ENCODE assay signal across 21 cellular contexts in the genomic region with DNA sequence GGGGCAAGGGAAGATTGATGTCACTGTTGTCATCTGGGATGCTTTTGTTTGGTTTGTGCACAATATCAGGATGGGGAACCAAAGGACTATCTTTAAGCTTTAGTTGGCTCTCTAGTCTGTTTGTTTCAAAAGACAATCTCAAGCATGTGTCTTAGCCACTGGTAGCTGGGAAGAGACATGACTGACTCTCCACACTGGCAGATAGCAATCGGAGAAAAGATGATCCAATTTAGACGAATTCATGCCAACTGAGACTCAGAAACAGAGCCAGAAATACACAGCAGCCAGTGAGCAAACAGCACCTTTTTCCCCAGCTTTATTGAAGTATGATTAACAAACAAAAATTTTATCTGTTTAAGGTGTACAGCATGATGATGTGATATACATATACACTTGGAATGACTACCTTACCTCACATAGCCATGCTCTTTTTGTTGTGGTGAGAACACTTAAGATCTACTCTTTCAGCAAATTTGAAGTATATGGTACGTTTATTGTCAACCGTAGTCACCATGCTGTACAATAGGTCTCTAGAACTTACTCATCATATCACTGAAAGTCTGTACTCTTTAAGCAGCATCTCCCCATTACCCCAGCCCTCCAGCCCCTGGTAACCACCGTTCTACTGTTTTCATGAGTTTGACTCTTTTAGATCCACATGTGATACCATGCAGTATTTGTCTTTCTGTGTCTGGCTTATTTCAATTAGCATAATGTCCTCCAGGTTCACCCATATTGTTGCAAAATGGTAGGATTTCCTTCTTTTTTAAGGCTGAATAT. TPM values are rescaled to one million over a fixed set of nuclear protein-coding genes. Genes with fewer than 3 reads are reported as not detected.
DNase-seq lines count a peak whose midpoint lies in the region; ATAC-seq, FAIRE-seq and TF ChIP-seq lines count a peak whose summit lies in the region.
"Had no signal": no experiment of that assay in that cellular context is flagged by ENCODE, and none has a peak within 500 bp of the region (broad histone marks: within the 10 kb centered on the region; RNA-seq: fewer than 3 reads in every experiment).

No MANE protein-coding gene starts in this region.

- no peak overlapping the region for H3K27ac Mint-ChIP-seq in activated CD4-positive, alpha-beta memory T cell treated with anti-CD3 and anti-CD28 coated beads for 36 hours
- H3K27ac Mint-ChIP-seq in activated CD4-positive, alpha-beta memory T cell treated with anti-CD3 and anti-CD28 coated beads, Interleukin-2, amount 10 ng/mL, durations not matched to agents 7 days and 5 days, result no peak overlapping the region
- H3K27ac Mint-ChIP-seq in CD4-positive, CD25-positive, alpha-beta regulatory T cell, result no peak overlapping the region
- no peak overlapping the region for H3K27ac Mint-ChIP-seq in T-cell
- H3K27ac Mint-ChIP-seq: CD14-positive monocyte; stimulated activated naive CD8-positive, alpha-beta T cell treated with anti-CD3 and anti-CD28 coated beads, Interleukin-15, Interleukin-2, amounts not matched to agents 100 ng/mL and 50 ng/mL, for 24 hours had no signal

- H3K9me3 ChIP-seq in CD4-positive, CD25-positive, alpha-beta regulatory T cell (ENCODE audit: control insufficient read depth in 2 of 2, low read length in 2 of 2), result no peaks in the 10 kb centered on the region
- H3K9me3 ChIP-seq: ovary, vagina had no signal

- H3K36me3 ChIP-seq in CD4-positive, CD25-positive, alpha-beta regulatory T cell (ENCODE audit: control insufficient read depth, insufficient read depth, low read length), result peaks cover 27% of the 10 kb centered on the region
- H3K36me3 ChIP-seq: cardiac muscle cell, ovary had no signal

- peaks cover 13% of the 10 kb centered on the region for H3K4me1 Mint-ChIP-seq in activated CD4-positive, alpha-beta memory T cell treated with anti-CD3 and anti-CD28 coated beads for 36 hours (ENCODE audit: low read depth)
- peaks cover 26% of the 10 kb centered on the region for H3K4me1 Mint-ChIP-seq in activated CD4-positive, alpha-beta memory T cell treated with anti-CD3 and anti-CD28 coated beads, Interleukin-2, amount 10 ng/mL, durations not matched to agents 7 days and 5 days
- peaks cover 22 to 40% (median 29%) of the 10 kb centered on the region in 4 donors for H3K4me1 Mint-ChIP-seq in CD4-positive, CD25-positive, alpha-beta regulatory T cell
- peaks cover 10 to 39% (median 16%) of the 10 kb centered on the region in 3 donors for H3K4me1 Mint-ChIP-seq in T-cell

- no peaks in the 10 kb centered on the region for H3K27me3 ChIP-seq in CD4-positive, CD25-positive, alpha-beta regulatory T cell (ENCODE audit: control insufficient read depth, insufficient read depth, low read length)
- H3K27me3 ChIP-seq: cardiac muscle cell, ovary, vagina had no signal

- H3K27ac ChIP-seq in CD4-positive, CD25-positive, alpha-beta regulatory T cell (ENCODE audit: insufficient read depth, low read length, poor library complexity, severe bottlenecking), result peak overlapping the region; percentile 39
- H3K27ac ChIP-seq: cardiac muscle cell, ovary, vagina had no signal

- peaks cover 44% of the 10 kb centered on the region for H3K4me1 ChIP-seq in CD4-positive, CD25-positive, alpha-beta regulatory T cell (ENCODE audit: control insufficient read depth, insufficient read depth, low read length, poor library complexity, severe bottlenecking)

- H3K4me3 ChIP-seq in CD4-positive, CD25-positive, alpha-beta regulatory T cell (ENCODE audit: low read depth, low read length), result peak overlapping the region; percentile 57
- H3K4me3 ChIP-seq: cardiac muscle cell, ovary, vagina had no signal

- H3K27me3 Mint-ChIP-seq in activated CD4-positive, alpha-beta memory T cell treated with anti-CD3 and anti-CD28 coated beads for 36 hours, result no peaks in the 10 kb centered on the region
- no peaks in the 10 kb centered on the region for H3K27me3 Mint-ChIP-seq in activated CD4-positive, alpha-beta memory T cell treated with anti-CD3 and anti-CD28 coated beads, Interleukin-2, amount 10 ng/mL, durations not matched to agents 7 days and 5 days
- H3K27me3 Mint-ChIP-seq in CD4-positive, CD25-positive, alpha-beta regulatory T cell, result no peaks in the 10 kb centered on the region
- no peaks in the 10 kb centered on the region for H3K27me3 Mint-ChIP-seq in T-cell
- H3K27me3 Mint-ChIP-seq: naive thymus-derived CD4-positive, alpha-beta T cell; stimulated activated naive CD8-positive, alpha-beta T cell treated with anti-CD3 and anti-CD28 coated beads, Interleukin-15, Interleukin-2, amounts not matched to agents 100 ng/mL and 50 ng/mL, for 24 hours had no signal

- intact Hi-C loops in activated CD4-positive, alpha-beta memory T cell treated with anti-CD3 and anti-CD28 coated beads for 36 hours (cut with micrococcal nuclease), result loop anchor here (2.0 to 5.0 kb wide), 2 partner anchors 19 to 145 kb away; no protein-coding TSS in a partner anchor

- TF ChIP-seq POLR2A in GM12892 (IDR thresholded peaks at IDR 0.05; ENCODE audit: low read depth, low read length), result no peak

- FAIRE-seq in GM12892 (lab: Jason Lieb, UNC), result no peak

- H3K4me3 Mint-ChIP-seq in activated CD4-positive, alpha-beta memory T cell treated with anti-CD3 and anti-CD28 coated beads for 36 hours, result no peak overlapping the region
- H3K4me3 Mint-ChIP-seq in activated CD4-positive, alpha-beta memory T cell treated with anti-CD3 and anti-CD28 coated beads, Interleukin-2, amount 10 ng/mL, durations not matched to agents 7 days and 5 days, result no peak overlapping the region
- H3K4me3 Mint-ChIP-seq in CD4-positive, CD25-positive, alpha-beta regulatory T cell, result no peak overlapping the region
- H3K4me3 Mint-ChIP-seq in T-cell, result no peak overlapping the region
- H3K4me3 Mint-ChIP-seq: CD14-positive monocyte; naive thymus-derived CD4-positive, alpha-beta T cell; stimulated activated naive CD8-positive, alpha-beta T cell treated with anti-CD3 and anti-CD28 coated beads, Interleukin-15, Interleukin-2, amounts not matched to agents 100 ng/mL and 50 ng/mL, for 24 hours had no signal

- ATAC-seq in CD4-positive, CD25-positive, alpha-beta regulatory T cell (ENCODE audit: low read depth in 2 of 2), result peak; percentile 46 to 66
- ATAC-seq in T-cell (replicated peaks in 1 of 4) (peak in 3 of 4 experiments; percentile 13 to 38 (median 35)), left lobe of liver (peak; percentile 37), HG03457 (IDR thresholded peaks at IDR 0.05; ENCODE audit: unreplicated experiment) (no peak)
- ATAC-seq: naive thymus-derived CD4-positive, alpha-beta T cell; sciatic nerve had no signal

- DNase-seq in activated CD4-positive, alpha-beta memory T cell treated with anti-CD3 and anti-CD28 coated beads for 36 hours, result peak; percentile 74
- DNase-seq in activated CD4-positive, alpha-beta memory T cell treated with anti-CD3 and anti-CD28 coated beads, Interleukin-2, amount 10 ng/mL, durations not matched to agents 7 days and 5 days, result no peak
- peak in 1 of 3 donors; percentile 61 for DNase-seq in CD4-positive, CD25-positive, alpha-beta regulatory T cell
- no peak for DNase-seq in T-cell
- DNase-seq in left lobe of liver (ENCODE audit: low spot score), result no peak
- no peak for DNase-seq in NCI-H2227 (lab: John Stamatoyannopoulos, UW; ENCODE audit: unreplicated experiment)
- no peak for DNase-seq in GM12892 (ENCODE audit: insufficient read length)
- DNase-seq: activated CD8-positive, alpha-beta memory T cell treated with anti-CD3 and anti-CD28 coated beads for 24 hours; DMS79 treated with DMSO at 0.1 percent for 48 hours; effector CD4-positive, alpha-beta T cell; islet precursor cell; naive thymus-derived CD4-positive, alpha-beta T cell; NCI-H1417; NCI-H69; ovary had no signal

- H3K36me3 Mint-ChIP-seq in activated CD4-positive, alpha-beta memory T cell treated with anti-CD3 and anti-CD28 coated beads for 36 hours, result peaks cover 22% of the 10 kb centered on the region
- H3K36me3 Mint-ChIP-seq in activated CD4-positive, alpha-beta memory T cell treated with anti-CD3 and anti-CD28 coated beads, Interleukin-2, amount 10 ng/mL, durations not matched to agents 7 days and 5 days (ENCODE audit: low read depth), result peaks cover 24% of the 10 kb centered on the region
- H3K36me3 Mint-ChIP-seq in CD4-positive, CD25-positive, alpha-beta regulatory T cell, result peaks cover 19% of the 10 kb centered on the region
- peaks cover 45% of the 10 kb centered on the region for H3K36me3 Mint-ChIP-seq in T-cell
- H3K36me3 Mint-ChIP-seq: CD14-positive monocyte had no signal

- CTCF ChIA-PET in activated CD4-positive, alpha-beta memory T cell treated with anti-CD3 and anti-CD28 coated beads for 36 hours (lab: Charles Lee), result interaction anchor here (1.2 kb wide), 1 partner anchor 225 kb away, joined by 4 read pairs; no protein-coding TSS in a partner anchor
- CTCF ChIA-PET in activated CD4-positive, alpha-beta memory T cell treated with anti-CD3 and anti-CD28 coated beads, Interleukin-2, amount 10 ng/mL, durations not matched to agents 7 days and 5 days (lab: Charles Lee), result no interaction called here
- CTCF ChIA-PET in T-cell (lab: Charles Lee), result no interaction called here

- H3K9me3 Mint-ChIP-seq in activated CD4-positive, alpha-beta memory T cell treated with anti-CD3 and anti-CD28 coated beads for 36 hours, result no peaks in the 10 kb centered on the region
- no peaks in the 10 kb centered on the region for H3K9me3 Mint-ChIP-seq in activated CD4-positive, alpha-beta memory T cell treated with anti-CD3 and anti-CD28 coated beads, Interleukin-2, amount 10 ng/mL, durations not matched to agents 7 days and 5 days
- H3K9me3 Mint-ChIP-seq in CD4-positive, CD25-positive, alpha-beta regulatory T cell, result no peaks in the 10 kb centered on the region
- H3K9me3 Mint-ChIP-seq in T-cell, result no peaks in the 10 kb centered on the region
- H3K9me3 Mint-ChIP-seq: CD14-positive monocyte; stimulated activated naive CD8-positive, alpha-beta T cell treated with anti-CD3 and anti-CD28 coated beads, Interleukin-15, Interleukin-2, amounts not matched to agents 100 ng/mL and 50 ng/mL, for 24 hours had no signal

- POLR2A ChIA-PET in activated CD4-positive, alpha-beta memory T cell treated with anti-CD3 and anti-CD28 coated beads for 36 hours (lab: Charles Lee), result interaction anchor here (0.8 to 1.3 kb wide), 7 partner anchors 9 to 154 kb away, joined by 3 to 5 read pairs (median 4); a partner anchor contains a TSS
- POLR2A ChIA-PET in activated CD4-positive, alpha-beta memory T cell treated with anti-CD3 and anti-CD28 coated beads, Interleukin-2, amount 10 ng/mL, durations not matched to agents 7 days and 5 days (lab: Charles Lee), result interaction anchor here (0.8 to 1.4 kb wide), 3 partner anchors 9 to 51 kb away, joined by 3 read pairs; a partner anchor contains a TSS
- POLR2A ChIA-PET in T-cell (lab: Charles Lee), result no interaction called here

RNA-seq across cellular contexts. Expression of a gene that starts 50.6 kb away (rescaled TPM):
- 10 to 100 TPM; 70.2 to 82.1 TPM for total RNA-seq in activated CD4-positive, alpha-beta memory T cell treated with anti-CD3 and anti-CD28 coated beads for 36 hours
- total RNA-seq in activated CD4-positive, alpha-beta memory T cell treated with anti-CD3 and anti-CD28 coated beads, Interleukin-2, amount 10 ng/mL, durations not matched to agents 7 days and 5 days, result 10 to 100 TPM; 77.3 to 85.2 TPM
- total RNA-seq in CD4-positive, CD25-positive, alpha-beta regulatory T cell, result 108 TPM
- 10 to 100 TPM; 29.4 to 40.7 (median 30.2) TPM for polyA plus RNA-seq in CD4-positive, CD25-positive, alpha-beta regulatory T cell
- total RNA-seq in T-cell (10 to 100 TPM; 44.6 to 72.3 (median 61.0) TPM), left lobe of liver (46.2 TPM)
- polyA plus RNA-seq in GM12892 (2012; ENCODE audit: missing spikeins), result 17.3 TPM

Comparison
In these comparisons a context has a peak if more than half of its experiments do, and no peak if none do; other contexts are left out.
1. POLR2A ChIA-PET loops: an anchor here in activated CD4-positive, alpha-beta memory T cell treated with anti-CD3 and anti-CD28 coated beads for 36 hours (0.8 to 1.3 kb wide) and activated CD4-positive, alpha-beta memory T cell treated with anti-CD3 and anti-CD28 coated beads, Interleukin-2, amount 10 ng/mL, durations not matched to agents 7 days and 5 days (0.8 to 1.4 kb wide); none called in T-cell.